13 cellular contexts compared by ENCODE assay signal in genomic region chr4:38013461-38014366, GRCh38. TPM values are rescaled to one million over a fixed set of nuclear protein-coding genes. Genes with fewer than 3 reads are reported as not detected.
DNase-seq lines count a peak whose midpoint lies in the region; ATAC-seq and TF ChIP-seq lines count a peak whose summit lies in the region.
"Had no signal": no experiment of that assay in that cellular context is flagged by ENCODE, and none has a peak within 500 bp of the region (broad histone marks: within the 10 kb centered on the region; RNA-seq: fewer than 3 reads in every experiment).

No MANE protein-coding gene starts in this region.

- CTCF ChIA-PET in activated CD4-positive, alpha-beta T cell treated with anti-CD3 and anti-CD28 coated beads, Interleukin-2, amount 10 ng/mL, durations not matched to agents 7 days and 5 days (lab: Charles Lee) = interaction anchor here (0.6 kb wide), 1 partner anchor 42 kb away, joined by 3 read pairs; no protein-coding TSS in a partner anchor

- H3K9me3 Mint-ChIP-seq in activated CD4-positive, alpha-beta T cell treated with anti-CD3 and anti-CD28 coated beads, Interleukin-2, amount 10 ng/mL, durations not matched to agents 7 days and 5 days = no peaks in the 10 kb centered on the region
- H3K9me3 Mint-ChIP-seq: natural killer cell had no signal

- H3K4me3 ChIP-seq in upper lobe of right lung = no peak overlapping the region

- H3K36me3 ChIP-seq in upper lobe of right lung = peaks cover 21% of the 10 kb centered on the region

- TF ChIP-seq CTCF in upper lobe of right lung (IDR thresholded peaks at IDR 0.05) = no peak

- no peaks in the 10 kb centered on the region for H3K4me1 ChIP-seq in upper lobe of right lung

- peaks cover 11% of the 10 kb centered on the region for H3K36me3 Mint-ChIP-seq in activated CD4-positive, alpha-beta T cell treated with anti-CD3 and anti-CD28 coated beads, Interleukin-2, amount 10 ng/mL, durations not matched to agents 7 days and 5 days (ENCODE audit: low read depth)
- H3K36me3 Mint-ChIP-seq: natural killer cell had no signal

- no peaks in the 10 kb centered on the region for H3K9me3 ChIP-seq in upper lobe of right lung

- H3K27ac ChIP-seq in upper lobe of right lung = no peak overlapping the region

- peaks cover 5% of the 10 kb centered on the region for H3K4me1 Mint-ChIP-seq in activated CD4-positive, alpha-beta T cell treated with anti-CD3 and anti-CD28 coated beads, Interleukin-2, amount 10 ng/mL, durations not matched to agents 7 days and 5 days

- H3K27ac Mint-ChIP-seq in activated CD4-positive, alpha-beta T cell treated with anti-CD3 and anti-CD28 coated beads, Interleukin-2, amount 10 ng/mL, durations not matched to agents 7 days and 5 days = no peak overlapping the region
- H3K27ac Mint-ChIP-seq: activated CD8-positive, alpha-beta T cell treated with anti-CD3 and anti-CD28 coated beads, Interleukin-2, amount 10 ng/mL, durations not matched to agents 7 days and 5 days; natural killer cell had no signal

- intact Hi-C loops in upper lobe of right lung (cut with DNase I) = no loop called here

- POLR2A ChIA-PET in activated CD4-positive, alpha-beta T cell treated with anti-CD3 and anti-CD28 coated beads, Interleukin-2, amount 10 ng/mL, durations not matched to agents 7 days and 5 days (lab: Charles Lee) = no interaction called here

- ATAC-seq in upper lobe of right lung (peak; percentile 73), HG02588 (IDR thresholded peaks at IDR 0.05; ENCODE audit: unreplicated experiment) (no peak), HG03460 (IDR thresholded peaks at IDR 0.05; ENCODE audit: unreplicated experiment) (no peak)
- ATAC-seq: activated CD8-positive, alpha-beta T cell treated with anti-CD3 and anti-CD28 coated beads, Interleukin-2, amount 10 ng/mL, durations not matched to agents 7 days and 5 days; natural killer cell had no signal

- no peaks in the 10 kb centered on the region for H3K27me3 ChIP-seq in upper lobe of right lung

- peak; percentile 27 for DNase-seq in NCI-H748 (lab: John Stamatoyannopoulos, UW; ENCODE audit: unreplicated experiment)
- no peak for DNase-seq in NCI-H748 treated with DMSO at 0.1 percent for 48 hours (lab: John Stamatoyannopoulos, UW)
- peak; percentile 80 for DNase-seq in astrocyte of the hippocampus (ENCODE audit: low read depth, low spot score)
- DNase-seq in iris pigment epithelial cell (ENCODE audit: low read depth) = peak; percentile 28
- DNase-seq in upper lobe of right lung = no peak
- no peak for DNase-seq in activated CD4-positive, alpha-beta T cell treated with anti-CD3 and anti-CD28 coated beads, Interleukin-2, amount 10 ng/mL, durations not matched to agents 7 days and 5 days
- DNase-seq: activated CD8-positive, alpha-beta T cell treated with anti-CD3 and anti-CD28 coated beads, Interleukin-2, amount 10 ng/mL, durations not matched to agents 7 days and 5 days; natural killer cell; stimulated activated CD4-positive, alpha-beta T cell treated with anti-CD3 and anti-CD28 coated beads, Interleukin-2, amount 100 ng/mL, for 48 hours had no signal

- H3K4me3 Mint-ChIP-seq in activated CD4-positive, alpha-beta T cell treated with anti-CD3 and anti-CD28 coated beads, Interleukin-2, amount 10 ng/mL, durations not matched to agents 7 days and 5 days = no peak overlapping the region
- H3K4me3 Mint-ChIP-seq: activated CD8-positive, alpha-beta T cell treated with anti-CD3 and anti-CD28 coated beads, Interleukin-2, amount 10 ng/mL, durations not matched to agents 7 days and 5 days; natural killer cell had no signal

- no peaks in the 10 kb centered on the region for H3K27me3 Mint-ChIP-seq in activated CD4-positive, alpha-beta T cell treated with anti-CD3 and anti-CD28 coated beads, Interleukin-2, amount 10 ng/mL, durations not matched to agents 7 days and 5 days

RNA-seq across cellular contexts. Expression of gene PTTG2, which starts 53.5 kb away (rescaled TPM):
- 0.84 TPM for total RNA-seq in upper lobe of right lung
- total RNA-seq in activated CD4-positive, alpha-beta T cell treated with anti-CD3 and anti-CD28 coated beads, Interleukin-2, amount 10 ng/mL, durations not matched to agents 7 days and 5 days = 1 to 10 TPM; 1.7 to 2.2 TPM
- total RNA-seq: glomerular endothelial cell, SK-MEL-5 had no signal

Comparison
In these comparisons a context has a peak if more than half of its experiments do, and no peak if none do; other contexts are left out.
1. DNase-seq: peak in NCI-H748 (single experiment), astrocyte of the hippocampus (single experiment) and iris pigment epithelial cell (single experiment); none in NCI-H748 treated with DMSO at 0.1 percent for 48 hours (single experiment), upper lobe of right lung (single experiment) and activated CD4-positive, alpha-beta T cell treated with anti-CD3 and anti-CD28 coated beads, Interleukin-2, amount 10 ng/mL, durations not matched to agents 7 days and 5 days (single experiment).